1 cellular context compared by ENCODE assay signal in the genomic region with DNA sequence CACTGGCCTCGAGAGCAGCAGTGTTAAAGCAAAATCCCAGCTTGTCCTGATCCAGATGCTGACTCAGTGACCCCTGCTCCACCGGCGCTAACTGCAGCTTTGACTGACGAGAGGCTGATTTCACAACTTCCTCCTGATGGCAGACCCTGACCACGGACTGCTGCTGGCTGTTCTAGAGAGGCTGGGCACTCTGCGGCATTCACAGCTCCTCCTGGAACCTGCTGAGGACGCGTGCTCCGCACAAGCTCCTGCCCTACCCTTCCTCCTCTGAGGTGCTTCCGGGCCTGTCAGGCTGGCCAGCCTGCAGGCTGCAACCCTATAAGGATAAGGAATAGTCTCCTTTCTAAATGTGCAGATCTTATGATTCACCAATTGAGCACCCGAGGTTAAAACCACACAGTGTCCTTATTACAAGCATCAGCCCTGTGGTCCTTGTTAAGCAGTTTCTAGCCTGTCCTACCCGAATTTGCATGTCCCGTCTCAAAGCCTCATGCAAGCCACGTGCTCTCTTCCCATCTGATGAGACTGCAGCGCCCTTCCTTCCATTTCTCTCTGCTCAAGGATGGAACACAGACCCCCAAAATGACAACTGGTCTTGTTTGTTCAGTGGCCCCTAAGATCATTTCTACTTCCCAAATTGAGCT.
TF ChIP-seq lines count a peak whose summit lies in the region.

No MANE protein-coding gene starts in this region.

TF ChIP-seq in GM23338, 12 proteins besides CTCF, POLR2A, EP300 and RAD21 (continued from another document):
- TF ChIP-seq, protein P1, sequence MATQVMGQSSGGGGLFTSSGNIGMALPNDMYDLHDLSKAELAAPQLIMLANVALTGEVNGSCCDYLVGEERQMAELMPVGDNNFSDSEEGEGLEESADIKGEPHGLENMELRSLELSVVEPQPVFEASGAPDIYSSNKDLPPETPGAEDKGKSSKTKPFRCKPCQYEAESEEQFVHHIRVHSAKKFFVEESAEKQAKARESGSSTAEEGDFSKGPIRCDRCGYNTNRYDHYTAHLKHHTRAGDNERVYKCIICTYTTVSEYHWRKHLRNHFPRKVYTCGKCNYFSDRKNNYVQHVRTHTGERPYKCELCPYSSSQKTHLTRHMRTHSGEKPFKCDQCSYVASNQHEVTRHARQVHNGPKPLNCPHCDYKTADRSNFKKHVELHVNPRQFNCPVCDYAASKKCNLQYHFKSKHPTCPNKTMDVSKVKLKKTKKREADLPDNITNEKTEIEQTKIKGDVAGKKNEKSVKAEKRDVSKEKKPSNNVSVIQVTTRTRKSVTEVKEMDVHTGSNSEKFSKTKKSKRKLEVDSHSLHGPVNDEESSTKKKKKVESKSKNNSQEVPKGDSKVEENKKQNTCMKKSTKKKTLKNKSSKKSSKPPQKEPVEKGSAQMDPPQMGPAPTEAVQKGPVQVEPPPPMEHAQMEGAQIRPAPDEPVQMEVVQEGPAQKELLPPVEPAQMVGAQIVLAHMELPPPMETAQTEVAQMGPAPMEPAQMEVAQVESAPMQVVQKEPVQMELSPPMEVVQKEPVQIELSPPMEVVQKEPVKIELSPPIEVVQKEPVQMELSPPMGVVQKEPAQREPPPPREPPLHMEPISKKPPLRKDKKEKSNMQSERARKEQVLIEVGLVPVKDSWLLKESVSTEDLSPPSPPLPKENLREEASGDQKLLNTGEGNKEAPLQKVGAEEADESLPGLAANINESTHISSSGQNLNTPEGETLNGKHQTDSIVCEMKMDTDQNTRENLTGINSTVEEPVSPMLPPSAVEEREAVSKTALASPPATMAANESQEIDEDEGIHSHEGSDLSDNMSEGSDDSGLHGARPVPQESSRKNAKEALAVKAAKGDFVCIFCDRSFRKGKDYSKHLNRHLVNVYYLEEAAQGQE (IDR thresholded peaks at IDR 0.05; ENCODE audit: unreplicated experiment) = no peak
- TF ChIP-seq JUNB (IDR thresholded peaks at IDR 0.05; ENCODE audit: unreplicated experiment) = no peak
- no peak for TF ChIP-seq CREB1 (CRISPR knock-in tag; IDR thresholded peaks at IDR 0.05; ENCODE audit: low read depth)
- TF ChIP-seq STAT1 (IDR thresholded peaks at IDR 0.05; ENCODE audit: unreplicated experiment) = no peak
- TF ChIP-seq, protein P2, sequence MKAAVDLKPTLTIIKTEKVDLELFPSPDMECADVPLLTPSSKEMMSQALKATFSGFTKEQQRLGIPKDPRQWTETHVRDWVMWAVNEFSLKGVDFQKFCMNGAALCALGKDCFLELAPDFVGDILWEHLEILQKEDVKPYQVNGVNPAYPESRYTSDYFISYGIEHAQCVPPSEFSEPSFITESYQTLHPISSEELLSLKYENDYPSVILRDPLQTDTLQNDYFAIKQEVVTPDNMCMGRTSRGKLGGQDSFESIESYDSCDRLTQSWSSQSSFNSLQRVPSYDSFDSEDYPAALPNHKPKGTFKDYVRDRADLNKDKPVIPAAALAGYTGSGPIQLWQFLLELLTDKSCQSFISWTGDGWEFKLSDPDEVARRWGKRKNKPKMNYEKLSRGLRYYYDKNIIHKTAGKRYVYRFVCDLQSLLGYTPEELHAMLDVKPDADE (IDR thresholded peaks at IDR 0.05) = no peak
